19 cellular contexts compared by ENCODE assay signal in the genomic region with DNA sequence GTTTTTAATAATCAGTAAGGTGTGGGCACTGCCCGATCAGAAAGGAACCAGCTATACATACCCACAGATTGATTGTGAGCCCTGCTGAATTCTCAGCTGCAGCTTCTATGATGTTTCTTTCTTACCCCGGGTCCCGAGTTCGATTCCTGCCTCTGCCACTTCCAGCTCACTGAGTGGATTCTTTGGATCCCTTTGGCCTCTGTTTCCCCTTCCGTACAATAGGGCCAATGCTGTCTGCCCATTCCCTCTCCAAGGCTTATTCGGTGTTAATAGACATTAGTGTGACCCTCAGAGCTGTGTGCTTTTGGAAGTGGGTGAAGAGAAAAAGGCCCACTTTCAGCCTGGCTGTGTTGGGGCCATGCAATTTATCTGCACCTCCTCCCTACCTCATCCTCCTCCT.
DNase-seq lines count a peak whose midpoint lies in the region; ATAC-seq and TF ChIP-seq lines count a peak whose summit lies in the region.
"Had no signal": no experiment of that assay in that cellular context is flagged by ENCODE, and none has a peak within 500 bp of the region (broad histone marks: within the 10 kb centered on the region; RNA-seq: fewer than 3 reads in every experiment).

No MANE protein-coding gene starts in this region.

- peak overlapping the region; percentile 28 for H3K4me3 Mint-ChIP-seq in Caco-2 (ENCODE audit: unreplicated experiment)
- H3K4me3 Mint-ChIP-seq: CD14-positive monocyte; CD4-positive, alpha-beta memory T cell; CD4-positive, CD25-positive, alpha-beta regulatory T cell; CD8-positive, alpha-beta memory T cell had no signal

- no peak for TF ChIP-seq POLR2A in esophagus muscularis mucosa (IDR thresholded peaks at IDR 0.05; ENCODE audit: low read depth)

- H3K36me3 ChIP-seq in Caco-2 (ENCODE audit: control insufficient read depth, insufficient read depth, low read length) (no peaks in the 10 kb centered on the region), esophagus muscularis mucosa (no peaks in the 10 kb centered on the region)
- H3K36me3 ChIP-seq: BE2C, BLaER1 had no signal

- WGBS in esophagus muscularis mucosa, result 95% methylated on average over 6 of the region's 6 CpGs

- H3K4me3 ChIP-seq in Caco-2 (ENCODE audit: low read depth, low read length), result no peak overlapping the region
- no peak overlapping the region for H3K4me3 ChIP-seq in coronary artery
- no peak overlapping the region for H3K4me3 ChIP-seq in esophagus muscularis mucosa
- H3K4me3 ChIP-seq: BLaER1 had no signal

- H3K9me3 ChIP-seq in Caco-2, result no peaks in the 10 kb centered on the region
- H3K9me3 ChIP-seq in esophagus muscularis mucosa, result no peaks in the 10 kb centered on the region
- H3K9me3 ChIP-seq: BE2C, BLaER1 had no signal

- H3K4me1 ChIP-seq in Caco-2 (peaks cover 38% of the 10 kb centered on the region), esophagus muscularis mucosa (no peaks in the 10 kb centered on the region)
- H3K4me1 ChIP-seq: BE2C had no signal

- intact Hi-C loops in Caco-2 (cut with micrococcal nuclease; ENCODE audit: unreplicated experiment) (loop anchor here (5.0 kb wide), 2 partner anchors 61 to 119 kb away; no protein-coding TSS in a partner anchor), esophagus muscularis mucosa (cut with DNase I) (no loop called here)

- BruUV-seq in Caco-2 (replicated peaks; lab: Mats Ljungman, UMichigan), result no TSS peak

- DNase-seq in Caco-2 (no peak), coronary artery (ENCODE audit: low spot score) (peak; percentile 8), esophagus muscularis mucosa (ENCODE audit: extremely low spot score) (peak; percentile 85), amniotic stem cell (lab: John Stamatoyannopoulos, UW) (no peak)
- no peak for DNase-seq in stimulated activated naive CD4-positive, alpha-beta T cell (lab: John Stamatoyannopoulos, UW)
- DNase-seq: 8988T; ACHN; BE2C; C1 segment of cervical spinal cord; Calu3; CD4-positive, alpha-beta memory T cell; CD4-positive, CD25-positive, alpha-beta regulatory T cell; CD8-positive, alpha-beta memory T cell; COR-L47; DMS79 treated with DMSO at 0.1 percent for 48 hours; GF-D8 had no signal

- H3K27ac ChIP-seq in coronary artery (no peak overlapping the region), esophagus muscularis mucosa (replicated peaks in 1 of 4) (no peak overlapping the region)
- H3K27ac ChIP-seq: BLaER1 had no signal

- no peaks in the 10 kb centered on the region for H3K9me3 Mint-ChIP-seq in Caco-2 (ENCODE audit: unreplicated experiment)
- H3K9me3 Mint-ChIP-seq: CD14-positive monocyte; CD4-positive, alpha-beta memory T cell had no signal

- H3K27me3 ChIP-seq in Caco-2 (replicated peaks; ENCODE audit: control insufficient read depth, insufficient read depth, low read length) (no peaks in the 10 kb centered on the region), esophagus muscularis mucosa (peaks cover 0 to 32% (median 0%) of the 10 kb centered on the region in 4 donors)
- H3K27me3 ChIP-seq: BE2C, BLaER1 had no signal

- CTCF ChIA-PET in Caco-2 (lab: Charles Lee), result interaction anchor here (0.9 kb wide), 1 partner anchor 211 kb away, joined by 3 read pairs; no protein-coding TSS in a partner anchor

- peaks cover 38% of the 10 kb centered on the region for H3K4me1 Mint-ChIP-seq in Caco-2 (ENCODE audit: low read depth, unreplicated experiment)
- H3K4me1 Mint-ChIP-seq: CD14-positive monocyte; CD4-positive, alpha-beta memory T cell; CD4-positive, CD25-positive, alpha-beta regulatory T cell; CD8-positive, alpha-beta memory T cell had no signal

- POLR2A ChIA-PET in Caco-2 (lab: Charles Lee), result interaction anchor here (0.5 kb wide), 1 partner anchor 116 kb away, joined by 3 read pairs; the partner anchor contains the start of gene IRX5

- H3K27me3 Mint-ChIP-seq in Caco-2 (ENCODE audit: insufficient read depth, unreplicated experiment), result no peaks in the 10 kb centered on the region
- H3K27me3 Mint-ChIP-seq: CD4-positive, CD25-positive, alpha-beta regulatory T cell had no signal

- H3K36me3 Mint-ChIP-seq in Caco-2 (ENCODE audit: insufficient read depth, unreplicated experiment), result peaks cover 6% of the 10 kb centered on the region
- H3K36me3 Mint-ChIP-seq: CD14-positive monocyte; CD4-positive, alpha-beta memory T cell; CD4-positive, CD25-positive, alpha-beta regulatory T cell; CD8-positive, alpha-beta memory T cell had no signal

- no peak for ATAC-seq in GM21576 (IDR thresholded peaks at IDR 0.05; ENCODE audit: unreplicated experiment)

- peak overlapping the region; percentile 79 for H3K27ac Mint-ChIP-seq in Caco-2 (ENCODE audit: unreplicated experiment)
- H3K27ac Mint-ChIP-seq: CD14-positive monocyte; CD4-positive, alpha-beta memory T cell; CD4-positive, CD25-positive, alpha-beta regulatory T cell; CD8-positive, alpha-beta memory T cell had no signal

- no peak for TF ChIP-seq EP300 in esophagus muscularis mucosa (IDR thresholded peaks at IDR 0.05)

- TF ChIP-seq CTCF in Caco-2 (IDR thresholded peaks at IDR 0.05; ENCODE audit: insufficient read depth in 1 of 2, low read depth in 1 of 2, low read length in 1 of 2, severe bottlenecking in 1 of 2, unreplicated experiment in 1 of 2) (no peak), coronary artery (IDR thresholded peaks at IDR 0.05) (no peak), esophagus muscularis mucosa (IDR thresholded peaks at IDR 0.05) (no peak)

Comparison
In these comparisons a context has a peak if more than half of its experiments do, and no peak if none do; other contexts are left out.
1. DNase-seq: peak in coronary artery (single experiment) and esophagus muscularis mucosa (single experiment); none in Caco-2 (0 of 2), stimulated activated naive CD4-positive, alpha-beta T cell (0 of 6) and amniotic stem cell (single experiment).